Comparison of ENCODE assay signal across 24 cellular contexts in the genomic region with DNA sequence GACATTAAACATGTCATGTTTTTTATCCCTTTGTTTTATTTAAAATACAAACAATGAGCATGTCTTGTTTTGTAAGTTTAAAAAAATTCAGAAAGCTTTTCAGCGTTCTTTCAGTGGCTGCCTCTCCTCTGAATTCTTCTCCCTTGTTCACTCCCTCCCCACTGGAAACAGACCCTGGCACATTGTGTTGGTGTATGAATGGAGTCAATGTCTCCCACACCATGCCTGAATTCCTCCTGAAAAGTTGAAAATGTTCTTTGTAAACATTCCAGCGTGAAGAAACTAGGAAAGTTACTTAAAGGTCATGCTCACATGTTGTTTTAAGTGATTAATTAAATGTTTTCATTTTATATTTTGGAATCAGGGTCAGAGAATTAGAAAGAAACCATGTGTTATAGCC.
DNase-seq lines count a peak whose midpoint lies in the region; ATAC-seq, FAIRE-seq and TF ChIP-seq lines count a peak whose summit lies in the region.
"Had no signal": no experiment of that assay in that cellular context is flagged by ENCODE, and none has a peak within 500 bp of the region (broad histone marks: within the 10 kb centered on the region; RNA-seq: fewer than 3 reads in every experiment).

No MANE protein-coding gene starts in this region.

- H3K79me2 ChIP-seq in smooth muscle cell (ENCODE audit: low read depth): no peaks in the 10 kb centered on the region

- H3K27ac ChIP-seq in vagina: no peak overlapping the region
- H3K27ac ChIP-seq in smooth muscle cell (ENCODE audit: low read depth): no peak overlapping the region
- H3K27ac ChIP-seq: 22Rv1; BLaER1 treated with 17β-estradiol and CSF1 and Interleukin-3, amounts not matched to agents 10 nM and 100 nM; GM23248 had no signal

- 57% methylated on average over 2 of the region's 2 CpGs for WGBS in smooth muscle cell (ENCODE audit: low lambda C conversion rate)

- H3K27me3 ChIP-seq in vagina: no peaks in the 10 kb centered on the region
- peaks cover 57% of the 10 kb centered on the region for H3K27me3 ChIP-seq in smooth muscle cell (ENCODE audit: low read depth)
- H3K27me3 ChIP-seq: BE2C; BLaER1 treated with 17β-estradiol and CSF1 and Interleukin-3, amounts not matched to agents 10 nM and 100 nM had no signal

- ATAC-seq in omental fat pad (ENCODE audit: low FRiP score) (peak; percentile 71), mucosa of descending colon (no peak)
- ATAC-seq: GM12878 had no signal

- no peaks in the 10 kb centered on the region for H4K20me1 ChIP-seq in smooth muscle cell (ENCODE audit: low read depth)
- H4K20me1 ChIP-seq: BLaER1 treated with 17β-estradiol and CSF1 and Interleukin-3, amounts not matched to agents 10 nM and 100 nM had no signal

- H2AFZ ChIP-seq in smooth muscle cell (ENCODE audit: low read depth): no peak overlapping the region
- H2AFZ ChIP-seq: GM23248 had no signal

- peak; percentile 47 for DNase-seq in left kidney (ENCODE audit: low read depth, low spot score)
- no peak for DNase-seq in omental fat pad (ENCODE audit: low spot score)
- DNase-seq in vagina (ENCODE audit: extremely low spot score in 2 of 2): no peak
- DNase-seq in mucosa of descending colon: no peak
- no peak for DNase-seq in smooth muscle cell (lab: John Stamatoyannopoulos, UW; ENCODE audit: unreplicated experiment)
- DNase-seq: AML-193; BE2C; CD4-positive, alpha-beta T cell; CD8-positive, alpha-beta memory T cell; DMS 273 treated with DMSO at 0.1 percent for 48 hours; DMS79; EL; GDM1; GM23248; H7; HCEC 1CT had no signal

- H3K9me3 ChIP-seq in vagina (no peaks in the 10 kb centered on the region), mucosa of descending colon (no peaks in the 10 kb centered on the region), smooth muscle cell (replicated peaks; ENCODE audit: low read depth) (no peaks in the 10 kb centered on the region)
- H3K9me3 ChIP-seq: BE2C; BLaER1 treated with 17β-estradiol and CSF1 and Interleukin-3, amounts not matched to agents 10 nM and 100 nM had no signal

- FAIRE-seq in endometrium (lab: Jason Lieb, UNC): peak; percentile 92
- FAIRE-seq: A204.1, D721Med, GM12878, GM19239, H1 had no signal

- TF ChIP-seq CTCF in omental fat pad (IDR thresholded peaks at IDR 0.05) (no peak), vagina (IDR thresholded peaks at IDR 0.05) (no peak), mucosa of descending colon (IDR thresholded peaks at IDR 0.05) (no peak), smooth muscle cell (IDR thresholded peaks at IDR 0.05; ENCODE audit: borderline replicate concordance, insufficient read depth, poor library complexity, severe bottlenecking) (no peak)

- no peaks in the 10 kb centered on the region for H3F3A ChIP-seq in smooth muscle cell (ENCODE audit: low read depth)

- H3K9ac ChIP-seq in smooth muscle cell (ENCODE audit: low read depth): no peak overlapping the region
- H3K9ac ChIP-seq: BLaER1 treated with 17β-estradiol and CSF1 and Interleukin-3, amounts not matched to agents 10 nM and 100 nM; GM23248 had no signal

- H3K4me1 ChIP-seq in vagina (no peaks in the 10 kb centered on the region), mucosa of descending colon (ENCODE audit: low read depth) (no peaks in the 10 kb centered on the region), smooth muscle cell (ENCODE audit: low read depth) (no peaks in the 10 kb centered on the region)
- H3K4me1 ChIP-seq: BE2C; BLaER1 treated with 17β-estradiol and CSF1 and Interleukin-3, amounts not matched to agents 10 nM and 100 nM had no signal

- intact Hi-C loops in vagina (cut with DNase I) (no loop called here), mucosa of descending colon (cut with DNase I, micrococcal nuclease) (no loop called here)

- H3K4me3 ChIP-seq in vagina (no peak overlapping the region), mucosa of descending colon (no peak overlapping the region), smooth muscle cell (no peak overlapping the region)
- H3K4me3 ChIP-seq: BLaER1 treated with 17β-estradiol and CSF1 and Interleukin-3, amounts not matched to agents 10 nM and 100 nM; GM12878; GM23248 had no signal

- no peak overlapping the region for H3K4me2 ChIP-seq in smooth muscle cell
- H3K4me2 ChIP-seq: BLaER1 treated with 17β-estradiol and CSF1 and Interleukin-3, amounts not matched to agents 10 nM and 100 nM had no signal

- TF ChIP-seq POLR2A in vagina (IDR thresholded peaks at IDR 0.05): no peak

- H3K36me3 ChIP-seq in vagina (no peaks in the 10 kb centered on the region), mucosa of descending colon (ENCODE audit: low read depth) (no peaks in the 10 kb centered on the region), smooth muscle cell (ENCODE audit: low read depth) (no peaks in the 10 kb centered on the region)
- H3K36me3 ChIP-seq: BE2C; BLaER1 treated with 17β-estradiol and CSF1 and Interleukin-3, amounts not matched to agents 10 nM and 100 nM had no signal
